ENCODE assay signal across 27 cellular contexts in genomic region chr10:24009736-24010135, GRCh38.
"Had no signal": no experiment of that assay in that cellular context is flagged by ENCODE, and none has a peak within 500 bp of the region (broad histone marks: within the 10 kb centered on the region; RNA-seq: fewer than 3 reads in every experiment).

No MANE protein-coding gene starts in this region.

- FAIRE-seq: bronchial epithelial cell had no signal

- H3K27me3 Mint-ChIP-seq: activated CD4-positive, alpha-beta T cell treated with anti-CD3 and anti-CD28 coated beads, Interleukin-2, amount 10 ng/mL, durations not matched to agents 7 days and 5 days; activated naive CD4-positive, alpha-beta T cell treated with anti-CD3 and anti-CD28 coated beads, Interleukin-2, amount 10 ng/mL, durations not matched to agents 7 days and 5 days had no signal

- H3K36me3 ChIP-seq: MG63 had no signal

- H3K9me3 ChIP-seq: body of pancreas, MG63 had no signal

- ATAC-seq: activated T-cell treated with anti-CD3 and anti-CD28 coated beads, Interleukin-2, amount 50 U/mL, for 4 hours; activated T-helper 17 cell treated with anti-CD3 and anti-CD28 coated beads, Interleukin-2, amount 50 U/mL, for 72 hours; body of pancreas; Panc1; Right ventricle myocardium inferior had no signal

- H3K27ac Mint-ChIP-seq: activated CD4-positive, alpha-beta memory T cell treated with anti-CD3 and anti-CD28 coated beads for 36 hours; activated CD4-positive, alpha-beta T cell treated with anti-CD3 and anti-CD28 coated beads, Interleukin-2, amount 10 ng/mL, durations not matched to agents 7 days and 5 days; activated naive CD4-positive, alpha-beta T cell treated with anti-CD3 and anti-CD28 coated beads, Interleukin-2, amount 10 ng/mL, durations not matched to agents 7 days and 5 days; activated naive CD8-positive, alpha-beta T cell treated with anti-CD3 and anti-CD28 coated beads for 36 hours; activated T-helper 17 cell treated with anti-CD3 and anti-CD28 coated beads, Interleukin-2, amount 50 U/mL, for 72 hours had no signal

- H3K4me3 ChIP-seq: body of pancreas, MG63, SK-N-MC had no signal

- DNase-seq: activated CD4-positive, alpha-beta memory T cell treated with anti-CD3 and anti-CD28 coated beads for 36 hours; activated CD4-positive, alpha-beta T cell treated with anti-CD3 and anti-CD28 coated beads, Interleukin-2, amount 10 ng/mL, durations not matched to agents 7 days and 5 days; activated CD4-positive, CD25-positive, alpha-beta regulatory T cell; activated CD8-positive, alpha-beta memory T cell treated with anti-CD3 and anti-CD28 coated beads for 24 hours; activated gamma-delta T cell; activated naive CD4-positive, alpha-beta T cell treated with anti-CD3 and anti-CD28 coated beads, Interleukin-2, amount 10 ng/mL, durations not matched to agents 7 days and 5 days; activated naive CD8-positive, alpha-beta T cell treated with anti-CD3 and anti-CD28 coated beads for 36 hours; activated T-cell treated with anti-CD3 and anti-CD28 coated beads, Interleukin-2, amount 50 U/mL, for 4 hours; anterior cingulate cortex; body of pancreas; MG63; NCI-H1092 treated with DMSO at 0.1 percent for 48 hours; NCI-H1417 treated with DMSO at 0.1 percent for 48 hours; NCI-H1694 treated with DMSO at 0.1 percent for 48 hours; NCI-H2029 treated with DMSO at 0.1 percent for 48 hours; NCI-H510A treated with DMSO at 0.1 percent for 48 hours; NCI-H69; NK-92 treated with Interleukin-12 subunit alpha and Interleukin-12 subunit beta, amount 100 ng/mL, for 24 hours; OCI-M1; RPMI8226; T-helper 1 cell had no signal

- H3K9me3 Mint-ChIP-seq: activated CD4-positive, alpha-beta memory T cell treated with anti-CD3 and anti-CD28 coated beads for 36 hours; activated CD4-positive, alpha-beta T cell treated with anti-CD3 and anti-CD28 coated beads, Interleukin-2, amount 10 ng/mL, durations not matched to agents 7 days and 5 days; activated naive CD4-positive, alpha-beta T cell treated with anti-CD3 and anti-CD28 coated beads, Interleukin-2, amount 10 ng/mL, durations not matched to agents 7 days and 5 days; activated T-cell treated with anti-CD3 and anti-CD28 coated beads, Interleukin-2, amount 50 U/mL, for 4 hours had no signal

- H3K36me3 Mint-ChIP-seq: activated CD4-positive, alpha-beta memory T cell treated with anti-CD3 and anti-CD28 coated beads for 36 hours; activated naive CD4-positive, alpha-beta T cell treated with anti-CD3 and anti-CD28 coated beads, Interleukin-2, amount 10 ng/mL, durations not matched to agents 7 days and 5 days had no signal

- H3K4me1 Mint-ChIP-seq: activated CD4-positive, alpha-beta T cell treated with anti-CD3 and anti-CD28 coated beads, Interleukin-2, amount 10 ng/mL, durations not matched to agents 7 days and 5 days; activated naive CD4-positive, alpha-beta T cell treated with anti-CD3 and anti-CD28 coated beads, Interleukin-2, amount 10 ng/mL, durations not matched to agents 7 days and 5 days; activated naive CD8-positive, alpha-beta T cell treated with anti-CD3 and anti-CD28 coated beads for 36 hours; activated T-helper 17 cell treated with anti-CD3 and anti-CD28 coated beads, Interleukin-2, amount 50 U/mL, for 72 hours had no signal

- H3K27ac ChIP-seq: body of pancreas, SK-N-MC, VCaP had no signal

- H3K4me1 ChIP-seq: body of pancreas had no signal

- H3K4me3 Mint-ChIP-seq: activated CD4-positive, alpha-beta memory T cell treated with anti-CD3 and anti-CD28 coated beads for 36 hours; activated CD4-positive, alpha-beta T cell treated with anti-CD3 and anti-CD28 coated beads, Interleukin-2, amount 10 ng/mL, durations not matched to agents 7 days and 5 days; activated naive CD4-positive, alpha-beta T cell treated with anti-CD3 and anti-CD28 coated beads, Interleukin-2, amount 10 ng/mL, durations not matched to agents 7 days and 5 days; activated naive CD8-positive, alpha-beta T cell treated with anti-CD3 and anti-CD28 coated beads for 36 hours; activated T-cell treated with anti-CD3 and anti-CD28 coated beads, Interleukin-2, amount 50 U/mL, for 4 hours; activated T-helper 17 cell treated with anti-CD3 and anti-CD28 coated beads, Interleukin-2, amount 50 U/mL, for 72 hours had no signal

- H3K27me3 ChIP-seq: body of pancreas, MG63 had no signal
